21 cellular contexts compared by ENCODE assay signal in genomic region chr2:68698567-68699377, GRCh38. TPM values are rescaled to one million over a fixed set of nuclear protein-coding genes. Genes with fewer than 3 reads are reported as not detected.
DNase-seq lines count a peak whose midpoint lies in the region; ATAC-seq lines count a peak whose summit lies in the region.
"Had no signal": no experiment of that assay in that cellular context is flagged by ENCODE, and none has a peak within 500 bp of the region (broad histone marks: within the 10 kb centered on the region; RNA-seq: fewer than 3 reads in every experiment).

No MANE protein-coding gene starts in this region.

- ATAC-seq in esophagus mucosa (peak; percentile 91), T-helper 17 cell (no peak), GM19324 (IDR thresholded peaks at IDR 0.05; ENCODE audit: low FRiP score, unreplicated experiment) (no peak)
- ATAC-seq: left ventricle myocardium superior had no signal

- no peak overlapping the region for H3K27ac Mint-ChIP-seq in T-helper 17 cell
- H3K27ac Mint-ChIP-seq: activated naive CD4-positive, alpha-beta T cell treated with anti-CD3 and anti-CD28 coated beads, Interleukin-2, amount 50 U/mL, for 24 hours; immature natural killer cell had no signal

- peaks cover 8% of the 10 kb centered on the region for H3K27me3 Mint-ChIP-seq in T-helper 17 cell
- H3K27me3 Mint-ChIP-seq: activated naive CD4-positive, alpha-beta T cell treated with anti-CD3 and anti-CD28 coated beads, Interleukin-2, amount 50 U/mL, for 24 hours had no signal

- DNase-seq in DMS79 (lab: John Stamatoyannopoulos, UW) (peak; percentile 73), NCI-H1436 treated with DMSO at 0.1 percent for 48 hours (lab: John Stamatoyannopoulos, UW) (peak; percentile 91), NCI-H2227 (lab: John Stamatoyannopoulos, UW; ENCODE audit: unreplicated experiment) (peak; percentile 76), T-helper 17 cell (no peak), posterior cingulate gyrus (no peak)
- DNase-seq in stimulated activated CD8-positive, alpha-beta memory T cell treated with anti-CD3 and anti-CD28 coated beads, Interleukin-4, amount 100 ng/mL, for 48 hours, result no peak
- DNase-seq: activated CD8-positive, alpha-beta memory T cell treated with anti-CD3 and anti-CD28 coated beads for 24 hours; activated T-cell treated with anti-CD3 and anti-CD28 coated beads, Interleukin-2, amount 50 U/mL, for 48 hours; CD4-positive, CD25-positive, alpha-beta regulatory T cell; effector CD8-positive, alpha-beta T cell; head of caudate nucleus; immature natural killer cell; left ventricle myocardium superior; NCI-H82; spleen; stimulated activated CD4-positive, alpha-beta T cell treated with anti-CD3 and anti-CD28 coated beads, Interleukin-4, amount 100 ng/mL, for 4 hours; substantia nigra had no signal

- intact Hi-C loops in posterior cingulate gyrus (cut with DNase I), result no loop called here

- H3K9me3 ChIP-seq in T-helper 17 cell (ENCODE audit: control insufficient read depth, low read length, poor library complexity, severe bottlenecking), result no peaks in the 10 kb centered on the region
- H3K9me3 ChIP-seq: vagina had no signal

- H3K4me1 Mint-ChIP-seq in T-helper 17 cell, result peaks cover 8% of the 10 kb centered on the region
- H3K4me1 Mint-ChIP-seq: activated naive CD4-positive, alpha-beta T cell treated with anti-CD3 and anti-CD28 coated beads, Interleukin-2, amount 50 U/mL, for 24 hours; immature natural killer cell had no signal

- no peak overlapping the region for H3K4me3 Mint-ChIP-seq in T-helper 17 cell
- H3K4me3 Mint-ChIP-seq: activated naive CD4-positive, alpha-beta T cell treated with anti-CD3 and anti-CD28 coated beads, Interleukin-2, amount 50 U/mL, for 24 hours; CD4-positive, CD25-positive, alpha-beta regulatory T cell; immature natural killer cell had no signal

- peaks cover 3% of the 10 kb centered on the region for H3K36me3 Mint-ChIP-seq in T-helper 17 cell (ENCODE audit: low read depth)
- H3K36me3 Mint-ChIP-seq: immature natural killer cell had no signal

RNA-seq across cellular contexts. Expression of gene ARHGAP25, which starts 35.8 kb away (rescaled TPM):
- total RNA-seq in esophagus mucosa (3.1 TPM), T-helper 17 cell (10 to 100 TPM; 75.6 to 90.6 TPM)

RNA-seq across cellular contexts. Expression of gene PROKR1, which starts 55.4 kb away (rescaled TPM):
- total RNA-seq in esophagus mucosa, result not detected
- not detected for total RNA-seq in T-helper 17 cell
- total RNA-seq: CD4-positive, CD25-positive, alpha-beta regulatory T cell; left ventricle myocardium superior; vagina had no signal

Comparison
In these comparisons a context has a peak if more than half of its experiments do, and no peak if none do; other contexts are left out.
1. DNase-seq: peak in DMS79 (single experiment), NCI-H1436 treated with DMSO at 0.1 percent for 48 hours (single experiment) and NCI-H2227 (single experiment); none in T-helper 17 cell (0 of 3), posterior cingulate gyrus (0 of 10) and stimulated activated CD8-positive, alpha-beta memory T cell treated with anti-CD3 and anti-CD28 coated beads, Interleukin-4, amount 100 ng/mL, for 48 hours (single experiment).
2. RNA of gene ARHGAP25, which starts 35.8 kb away (total RNA-seq): 75.6 to 90.6 TPM in T-helper 17 cell; 3.1 TPM in esophagus mucosa (single experiment); every median in the first group is over 10 times any median in the second.